Comparison of ENCODE assay signal across 1 cellular context in the genomic region with DNA sequence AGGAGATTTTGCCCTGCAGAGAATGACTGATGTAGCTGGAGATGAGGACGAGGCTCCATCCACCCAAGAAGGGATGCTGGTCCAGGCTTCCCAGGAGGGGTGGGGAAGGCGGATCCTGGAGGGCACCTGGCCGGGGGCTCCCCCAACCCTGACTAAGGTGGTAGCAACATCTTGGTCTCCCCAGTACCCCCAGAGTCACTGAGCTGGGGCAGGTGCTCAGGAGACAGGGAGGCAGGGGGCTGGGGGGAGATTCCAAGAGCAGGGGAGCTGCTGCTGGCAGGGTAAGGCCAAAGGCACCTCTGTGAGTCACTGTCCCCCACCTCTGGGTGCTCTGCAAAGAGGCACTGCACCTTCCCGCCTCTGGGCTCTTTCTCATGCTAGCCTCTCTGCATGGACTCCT.
TF ChIP-seq lines count a peak whose summit lies in the region.

No MANE protein-coding gene starts in this region.

TF ChIP-seq in IMR-90, 13 proteins besides CTCF, POLR2A, EP300 and RAD21:
- TF ChIP-seq RFX5 (IDR thresholded peaks at IDR 0.05; ENCODE audit: low read depth, low read length): no peak
- TF ChIP-seq, protein P1, sequence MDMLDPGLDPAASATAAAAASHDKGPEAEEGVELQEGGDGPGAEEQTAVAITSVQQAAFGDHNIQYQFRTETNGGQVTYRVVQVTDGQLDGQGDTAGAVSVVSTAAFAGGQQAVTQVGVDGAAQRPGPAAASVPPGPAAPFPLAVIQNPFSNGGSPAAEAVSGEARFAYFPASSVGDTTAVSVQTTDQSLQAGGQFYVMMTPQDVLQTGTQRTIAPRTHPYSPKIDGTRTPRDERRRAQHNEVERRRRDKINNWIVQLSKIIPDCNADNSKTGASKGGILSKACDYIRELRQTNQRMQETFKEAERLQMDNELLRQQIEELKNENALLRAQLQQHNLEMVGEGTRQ (IDR thresholded peaks at IDR 0.05; ENCODE audit: low read depth, low read length): no peak
- no peak for TF ChIP-seq MAFK (IDR thresholded peaks at IDR 0.05; ENCODE audit: low read depth, low read length)
- TF ChIP-seq RCOR1 (IDR thresholded peaks at IDR 0.05; ENCODE audit: insufficient replicate concordance, low read length): no peak
- TF ChIP-seq SMC3 (IDR thresholded peaks at IDR 0.05; ENCODE audit: low read depth, low read length): no peak
- TF ChIP-seq CHD1 (IDR thresholded peaks at IDR 0.05; ENCODE audit: low read depth, low read length): no peak
- TF ChIP-seq, protein P2, sequence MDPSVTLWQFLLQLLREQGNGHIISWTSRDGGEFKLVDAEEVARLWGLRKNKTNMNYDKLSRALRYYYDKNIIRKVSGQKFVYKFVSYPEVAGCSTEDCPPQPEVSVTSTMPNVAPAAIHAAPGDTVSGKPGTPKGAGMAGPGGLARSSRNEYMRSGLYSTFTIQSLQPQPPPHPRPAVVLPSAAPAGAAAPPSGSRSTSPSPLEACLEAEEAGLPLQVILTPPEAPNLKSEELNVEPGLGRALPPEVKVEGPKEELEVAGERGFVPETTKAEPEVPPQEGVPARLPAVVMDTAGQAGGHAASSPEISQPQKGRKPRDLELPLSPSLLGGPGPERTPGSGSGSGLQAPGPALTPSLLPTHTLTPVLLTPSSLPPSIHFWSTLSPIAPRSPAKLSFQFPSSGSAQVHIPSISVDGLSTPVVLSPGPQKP (IDR thresholded peaks at IDR 0.05; ENCODE audit: borderline replicate concordance, low read depth, low read length): no peak
- no peak for TF ChIP-seq NFE2L2 (IDR thresholded peaks at IDR 0.05; ENCODE audit: low read depth, low read length)
- TF ChIP-seq MXI1 (IDR thresholded peaks at IDR 0.05; ENCODE audit: borderline replicate concordance, low read depth, low read length): no peak
- TF ChIP-seq BHLHE40 (IDR thresholded peaks at IDR 0.05; ENCODE audit: low read depth, low read length): no peak
TF ChIP-seq in IMR-90: peak in this region for 0.
